19 cellular contexts compared by ENCODE assay signal in genomic region chr15:65079580-65079979, GRCh38. TPM values are rescaled to one million over a fixed set of nuclear protein-coding genes. Genes with fewer than 3 reads are reported as not detected.
DNase-seq lines count a peak whose midpoint lies in the region; ATAC-seq and TF ChIP-seq lines count a peak whose summit lies in the region.
"Had no signal": no experiment of that assay in that cellular context is flagged by ENCODE, and none has a peak within 500 bp of the region (broad histone marks: within the 10 kb centered on the region; RNA-seq: fewer than 3 reads in every experiment).

No MANE protein-coding gene starts in this region.

- H3K9me3 ChIP-seq in left ventricle myocardium inferior (replicated peaks) (no peaks in the 10 kb centered on the region), thoracic aorta (no peaks in the 10 kb centered on the region)
- H3K9me3 ChIP-seq: SJSA1 had no signal

- ATAC-seq in left ventricle myocardium superior (no peak), thoracic aorta (ENCODE audit: insufficient number of reproducible peaks, low FRiP score, low read depth) (no peak)
- ATAC-seq: CD8-positive, alpha-beta T cell; PC-3 had no signal

- no peaks in the 10 kb centered on the region for H3K36me3 ChIP-seq in left ventricle myocardium inferior
- H3K36me3 ChIP-seq in thoracic aorta, result no peaks in the 10 kb centered on the region
- H3K36me3 ChIP-seq: SJSA1 had no signal

- H3K27me3 ChIP-seq in left ventricle myocardium inferior (ENCODE audit: low read depth) (peaks cover 23% of the 10 kb centered on the region), thoracic aorta (replicated peaks; ENCODE audit: insufficient read depth) (no peaks in the 10 kb centered on the region)
- H3K27me3 ChIP-seq: SJSA1 had no signal

- H3K4me1 ChIP-seq in left ventricle myocardium inferior, result peaks cover 83% of the 10 kb centered on the region
- peaks cover 42 to 88% of the 10 kb centered on the region in 2 donors for H3K4me1 ChIP-seq in thoracic aorta (ENCODE audit: control insufficient read depth in 1 of 2, low read depth in 2 of 2)

- no peak for DNase-seq in left ventricle myocardium inferior
- no peak for DNase-seq in left ventricle myocardium superior
- DNase-seq in thoracic aorta (ENCODE audit: low spot score), result no peak
- no peak for DNase-seq in NCI-H1092 (lab: John Stamatoyannopoulos, UW)
- DNase-seq: 8988T; CD8-positive, alpha-beta T cell; DMS79; H7; NCI-H1048; NCI-H146; NCI-H2081 treated with DMSO at 0.1 percent for 48 hours; NCI-H510A treated with DMSO at 0.1 percent for 48 hours; NCI-H82; PC-3 had no signal

- no peak overlapping the region for H3K4me3 ChIP-seq in left ventricle myocardium inferior
- no peak overlapping the region for H3K4me3 ChIP-seq in thoracic aorta
- H3K4me3 ChIP-seq: SJSA1 had no signal

- H3K27ac ChIP-seq in left ventricle myocardium inferior (replicated peaks) (peak overlapping the region; percentile 90), thoracic aorta (peak overlapping the region; percentile 5 to 20)
- H3K27ac ChIP-seq: KMS-11, RWPE1, SJSA1 had no signal

- no peak for TF ChIP-seq CTCF in left ventricle myocardium inferior (IDR thresholded peaks at IDR 0.05; ENCODE audit: borderline replicate concordance)
- no peak for TF ChIP-seq CTCF in thoracic aorta (IDR thresholded peaks at IDR 0.05)

- intact Hi-C loops in left ventricle myocardium inferior (cut with micrococcal nuclease) (no loop called here), left ventricle myocardium superior (cut with micrococcal nuclease) (no loop called here)

RNA-seq across cellular contexts. Expression of gene KBTBD13, which starts 3.0 kb away (rescaled TPM):
- total RNA-seq in left ventricle myocardium inferior (5.2 TPM), left ventricle myocardium superior (10.6 TPM), thoracic aorta (1 to 10 TPM in 1 of 2 donors, under 1 TPM in 1; 0.63 to 3.1 TPM)
- total RNA-seq: CD8-positive, alpha-beta T cell; G401; M059J; PC-3; SJSA1 had no signal

RNA-seq across cellular contexts. Expression of gene RASL12, which starts 11.8 kb away (rescaled TPM):
- total RNA-seq in left ventricle myocardium inferior (12.9 TPM), left ventricle myocardium superior (18.9 TPM), thoracic aorta (100 to 1,000 TPM; 211 to 324 TPM)
- total RNA-seq: CD8-positive, alpha-beta T cell; G401; M059J; PC-3 had no signal

RNA-seq across cellular contexts. Expression of gene SLC51B, which starts 34.4 kb away (rescaled TPM):
- total RNA-seq in left ventricle myocardium inferior (not detected), left ventricle myocardium superior (not detected), thoracic aorta (not detected)
- total RNA-seq: CD8-positive, alpha-beta T cell; G401; H7; M059J; PC-3 had no signal

RNA-seq across cellular contexts. Expression of gene UBAP1L, which starts 35.4 kb away (rescaled TPM):
- 1.8 TPM for total RNA-seq in left ventricle myocardium inferior
- total RNA-seq in left ventricle myocardium superior, result 1.3 TPM
- total RNA-seq in thoracic aorta, result 10 to 100 TPM in 1 of 2 donors, 1 to 10 TPM in 1; 3.7 to 11.0 TPM

RNA-seq across cellular contexts. Expression of gene MTFMT, which starts 50.1 kb away (rescaled TPM):
- total RNA-seq in left ventricle myocardium inferior, result 18.6 TPM
- total RNA-seq in left ventricle myocardium superior, result 20.4 TPM
- total RNA-seq in thoracic aorta, result 10 to 100 TPM; 25.9 to 42.4 TPM

Comparison
In these comparisons a context has a peak if more than half of its experiments do, and no peak if none do; other contexts are left out.
1. RNA of gene RASL12, which starts 11.8 kb away (total RNA-seq): 211 to 324 TPM in thoracic aorta; 18.9 TPM in left ventricle myocardium superior (single experiment) and 12.9 TPM in left ventricle myocardium inferior (single experiment); every median in the first group is over 10 times any median in the second.